Comparison of ENCODE assay signal across 3 cellular contexts in the genomic region with DNA sequence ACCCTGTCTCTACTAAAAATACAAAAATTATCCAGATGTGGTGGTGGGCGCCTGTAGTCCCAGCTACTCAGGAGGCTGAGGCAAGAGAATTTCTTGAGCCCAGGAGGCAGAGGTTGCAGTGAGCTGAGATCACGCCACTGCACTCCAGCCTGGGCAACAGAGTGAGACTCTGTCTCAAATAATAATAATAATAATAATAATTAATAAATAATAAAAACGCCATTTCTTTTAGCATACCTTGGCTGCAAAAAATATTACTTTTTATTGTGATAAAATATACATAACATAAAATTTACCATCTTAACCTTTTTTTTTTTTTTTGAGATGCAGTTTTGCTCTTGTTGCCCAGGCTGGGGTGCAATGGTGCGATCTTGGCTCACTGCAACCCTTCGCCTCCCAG. TPM values are rescaled to one million over a fixed set of nuclear protein-coding genes. Genes with fewer than 3 reads are reported as not detected.
"Had no signal": no experiment of that assay in that cellular context is flagged by ENCODE, and none has a peak within 500 bp of the region (broad histone marks: within the 10 kb centered on the region; RNA-seq: fewer than 3 reads in every experiment).

No MANE protein-coding gene starts in this region.

RNA-seq across cellular contexts. Expression of a gene that starts 39.8 kb away (rescaled TPM):
- total RNA-seq: lung microvascular endothelial cell, mammary epithelial cell, myocyte had no signal
- polyA plus RNA-seq: mammary epithelial cell had no signal
